In genomic region chr5:1704676-1705075, GRCh38 we compare ENCODE assay signal across 6 cellular contexts.
"Had no signal": no experiment of that assay in that cellular context is flagged by ENCODE, and none has a peak within 500 bp of the region (broad histone marks: within the 10 kb centered on the region; RNA-seq: fewer than 3 reads in every experiment).

No MANE protein-coding gene starts in this region.

- DNase-seq: GM23248, GOT3, HFFc6, IMR-90 had no signal

- H3K27ac Mint-ChIP-seq: HFFc6 had no signal

- H3K36me3 ChIP-seq: HAP-1 had no signal

- H3K27ac ChIP-seq: GM23248 had no signal

- H3K4me3 Mint-ChIP-seq: HFFc6 had no signal

- H3K9me3 ChIP-seq: HAP-1 had no signal

- H3K4me1 ChIP-seq: HAP-1 had no signal

- H3K4me3 ChIP-seq: GM23248, HAP-1, K562 had no signal
